ENCODE assay signal across 11 cellular contexts in the genomic region with DNA sequence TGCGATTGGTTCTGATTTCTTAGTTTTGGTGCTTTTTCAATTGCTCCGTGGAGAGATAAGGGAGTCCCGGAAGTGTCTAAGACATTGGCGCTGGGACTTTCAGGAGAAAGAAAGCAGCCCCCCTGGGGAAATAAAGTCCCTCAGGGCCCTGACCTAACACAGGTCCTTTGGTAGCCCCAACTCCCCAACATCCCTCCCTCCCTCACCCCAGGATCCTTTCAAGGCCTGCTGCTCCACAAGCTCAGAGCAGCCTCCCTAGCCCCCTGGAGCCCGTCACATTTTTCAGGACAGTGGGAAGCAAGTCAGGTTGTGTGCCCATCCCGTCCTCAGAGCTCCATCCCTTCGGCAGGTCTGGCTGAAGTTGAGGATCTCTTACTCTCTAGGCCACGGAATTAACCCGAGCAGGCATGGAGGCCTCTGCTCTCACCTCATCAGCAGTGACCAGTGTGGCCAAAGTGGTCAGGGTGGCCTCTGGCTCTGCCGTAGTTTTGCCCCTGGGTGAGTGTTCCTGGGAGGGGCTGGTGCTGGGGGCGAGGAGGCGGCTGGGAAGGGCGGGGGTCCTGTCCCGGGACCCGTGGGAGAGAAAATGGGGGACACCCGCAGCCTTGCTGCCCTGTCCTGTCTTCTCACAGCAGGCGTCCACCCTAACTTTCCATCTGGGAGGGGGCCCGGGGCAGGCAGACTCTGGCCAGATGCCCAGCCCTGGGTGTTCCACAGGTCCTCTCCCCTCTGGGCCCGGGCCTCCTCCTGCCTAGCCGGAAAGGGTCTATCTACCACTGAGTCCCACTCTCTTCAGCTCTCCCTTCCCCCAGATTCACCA. TPM values are rescaled to one million over a fixed set of nuclear protein-coding genes. Genes with fewer than 3 reads are reported as not detected.
DNase-seq lines count a peak whose midpoint lies in the region; ATAC-seq and TF ChIP-seq lines count a peak whose summit lies in the region.
"Had no signal": no experiment of that assay in that cellular context is flagged by ENCODE, and none has a peak within 500 bp of the region (broad histone marks: within the 10 kb centered on the region; RNA-seq: fewer than 3 reads in every experiment).

No MANE protein-coding gene starts in this region.

- H3K4me1 Mint-ChIP-seq in T-helper 2 cell treated with Interferon-gamma antibody and Interleukin-4, amounts not matched to agents 5 μg/mL and 100 μg/mL, for 36 hours (ENCODE audit: low read depth) = peaks cover 4% of the 10 kb centered on the region

- peak in 1 of 4 donors; percentile 8 for ATAC-seq in right lobe of liver

- H3K27me3 ChIP-seq in Peyer's patch (no peaks in the 10 kb centered on the region), right lobe of liver (no peaks in the 10 kb centered on the region), stomach smooth muscle (ENCODE audit: control insufficient read depth in 1 of 2, insufficient read depth in 2 of 2, low read length in 2 of 2) (peaks cover 2% of the 10 kb centered on the region in 2 donors)

- H3K36me3 Mint-ChIP-seq in T-helper 2 cell treated with Interferon-gamma antibody and Interleukin-4, amounts not matched to agents 5 μg/mL and 100 μg/mL, for 36 hours (ENCODE audit: low read depth) = no peaks in the 10 kb centered on the region

- DNase-seq in Peyer's patch (peak in 1 of 3 donors; percentile 42), caudate nucleus (lab: John Stamatoyannopoulos, UW) (no peak), right lobe of liver (no peak), NCI-H2029 (lab: John Stamatoyannopoulos, UW) (no peak), mucosa of gallbladder (ENCODE audit: low spot score) (no peak)
- DNase-seq in T-helper 2 cell treated with Interferon-gamma antibody and Interleukin-4, amounts not matched to agents 5 μg/mL and 100 μg/mL, for 36 hours (ENCODE audit: low spot score) = no peak
- DNase-seq: activated naive CD4-positive, alpha-beta T cell treated with anti-CD3 and anti-CD28 coated beads, Interleukin-2, amount 50 U/mL, for 16 hours; EL; MV-4-11 had no signal

- 77% methylated on average over 10 of the region's 20 CpGs for WGBS in right lobe of liver (ENCODE audit: insufficient coverage, low coverage, low lambda C conversion rate, missing lambda C conversion rate)

- no peak overlapping the region for H3K27ac Mint-ChIP-seq in T-helper 2 cell treated with Interferon-gamma antibody and Interleukin-4, amounts not matched to agents 5 μg/mL and 100 μg/mL, for 36 hours

- no peaks in the 10 kb centered on the region for H3K27me3 Mint-ChIP-seq in T-helper 2 cell treated with Interferon-gamma antibody and Interleukin-4, amounts not matched to agents 5 μg/mL and 100 μg/mL, for 36 hours (ENCODE audit: low read depth)

- H3K27ac ChIP-seq in Peyer's patch (peak overlapping the region; percentile 58 to 94 (median 76)), caudate nucleus (ENCODE audit: low read depth, low read length) (peak overlapping the region; percentile 64), right lobe of liver (peak overlapping the region; percentile 29 to 56 (median 43)), stomach smooth muscle (ENCODE audit: low read length) (no peak overlapping the region)
- H3K27ac ChIP-seq: C4-2B had no signal

- peak overlapping the region; percentile 24 to 60 (median 35) for H3K4me3 ChIP-seq in Peyer's patch
- peak overlapping the region; percentile 9 to 33 (median 21) for H3K4me3 ChIP-seq in right lobe of liver
- H3K4me3 ChIP-seq in stomach smooth muscle (ENCODE audit: low read length in 2 of 2) = peak overlapping the region in 1 of 2 donors; percentile 62

- peaks cover 0 to 37% (median 3%) of the 10 kb centered on the region in 4 donors for H3K4me1 ChIP-seq in Peyer's patch
- peaks cover 0 to 8% (median 0%) of the 10 kb centered on the region in 4 donors for H3K4me1 ChIP-seq in right lobe of liver
- peaks cover 15% of the 10 kb centered on the region for H3K4me1 ChIP-seq in stomach smooth muscle (ENCODE audit: control insufficient read depth, insufficient read depth, low read length)

- H3K36me3 ChIP-seq in Peyer's patch = no peaks in the 10 kb centered on the region
- no peaks in the 10 kb centered on the region for H3K36me3 ChIP-seq in right lobe of liver
- no peaks in the 10 kb centered on the region for H3K36me3 ChIP-seq in stomach smooth muscle (ENCODE audit: control insufficient read depth in 2 of 2, insufficient read depth in 2 of 2, low read length in 2 of 2)

- H3K9ac ChIP-seq in stomach smooth muscle (ENCODE audit: low read length in 2 of 2) = peak overlapping the region; percentile 42 to 53

- intact Hi-C loops in right lobe of liver (cut with DNase I) = no loop called here

- H3K4me3 Mint-ChIP-seq in T-helper 2 cell treated with Interferon-gamma antibody and Interleukin-4, amounts not matched to agents 5 μg/mL and 100 μg/mL, for 36 hours = no peak overlapping the region

- H3K9me3 Mint-ChIP-seq in T-helper 2 cell treated with Interferon-gamma antibody and Interleukin-4, amounts not matched to agents 5 μg/mL and 100 μg/mL, for 36 hours = no peaks in the 10 kb centered on the region

- TF ChIP-seq POLR2A in Peyer's patch (IDR thresholded peaks at IDR 0.05) (no peak), right lobe of liver (IDR thresholded peaks at IDR 0.05) (no peak)

- TF ChIP-seq CTCF in Peyer's patch (IDR thresholded peaks at IDR 0.05) (no peak), right lobe of liver (IDR thresholded peaks at IDR 0.05) (no peak)

- no peaks in the 10 kb centered on the region for H3K9me3 ChIP-seq in Peyer's patch
- no peaks in the 10 kb centered on the region for H3K9me3 ChIP-seq in right lobe of liver
- H3K9me3 ChIP-seq in stomach smooth muscle (ENCODE audit: control insufficient read depth in 2 of 2, low read length in 2 of 2) = no peaks in the 10 kb centered on the region

RNA-seq across cellular contexts. Expression of a gene that starts 0.9 kb away (rescaled TPM):
- total RNA-seq in Peyer's patch (100 to 1,000 TPM; 163 to 668 (median 294) TPM), right lobe of liver (10 to 100 TPM; 10.0 to 32.5 (median 16.9) TPM), mucosa of gallbladder (478 TPM)

RNA-seq across cellular contexts. Expression of a gene that starts 17.9 kb away (rescaled TPM):
- 10 to 100 TPM; 26.5 to 91.1 (median 63.9) TPM for total RNA-seq in Peyer's patch
- total RNA-seq in right lobe of liver = 1 to 10 TPM in 5 of 6 experiments, not detected in 1; 1.8 to 7.9 (median 4.1) TPM
- 61.8 TPM for total RNA-seq in mucosa of gallbladder

RNA-seq across cellular contexts. Expression of a gene that starts 30.4 kb away (rescaled TPM):
- total RNA-seq in Peyer's patch = 10 to 100 TPM in 1 of 4 donors, 1 to 10 TPM in 3; 4.9 to 14.7 (median 6.6) TPM
- 1 to 10 TPM; 2.6 to 8.2 (median 5.3) TPM for total RNA-seq in right lobe of liver
- 19.8 TPM for total RNA-seq in mucosa of gallbladder

RNA-seq across cellular contexts. Expression of a gene that starts 30.5 kb away (rescaled TPM):
- total RNA-seq in Peyer's patch (100 to 1,000 TPM in 1 of 4 donors, 10 to 100 TPM in 3; 66.2 to 210 (median 72.5) TPM), right lobe of liver (10 to 100 TPM; 47.8 to 74.0 (median 63.6) TPM), mucosa of gallbladder (187 TPM)

Comparison
In these comparisons a context has a peak if more than half of its experiments do, and no peak if none do; other contexts are left out.
1. RNA of a gene that starts 0.9 kb away (total RNA-seq): 478 TPM in mucosa of gallbladder (single experiment) and 163 to 668 TPM in Peyer's patch; 10.0 to 32.5 TPM in right lobe of liver; every median in the first group is over 4 times any median in the second.